18 cellular contexts compared by ENCODE assay signal in the genomic region with DNA sequence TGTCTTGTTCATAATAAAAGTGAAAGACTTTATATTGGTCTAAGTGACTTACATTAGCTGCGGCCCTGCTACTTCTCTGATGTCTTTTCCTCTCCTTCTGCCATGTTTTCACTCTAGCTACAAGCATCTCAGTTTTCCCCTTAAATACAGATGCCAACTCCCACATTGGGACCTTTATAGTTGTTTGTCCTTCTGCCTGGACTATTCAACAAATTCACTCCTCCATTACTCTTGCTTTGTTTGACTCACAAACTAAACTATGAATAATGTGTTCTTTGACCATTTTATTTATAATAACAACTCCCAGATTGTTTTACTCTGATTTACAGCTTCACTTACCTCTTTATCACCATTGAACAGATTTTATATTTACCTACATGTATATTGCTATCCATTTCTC.
"Had no signal": no experiment of that assay in that cellular context is flagged by ENCODE, and none has a peak within 500 bp of the region (broad histone marks: within the 10 kb centered on the region; RNA-seq: fewer than 3 reads in every experiment).

No MANE protein-coding gene starts in this region.

- H2AFZ ChIP-seq: hepatocyte had no signal

- H3K27me3 Mint-ChIP-seq: dendritic cell treated with granulocyte-macrophage colony-stimulating factor and Interleukin-4, amounts not matched to agents 40 ng/mL and 50 ng/mL, for 4 days; naive thymus-derived CD4-positive, alpha-beta T cell had no signal

- H3K9me3 ChIP-seq: colonic mucosa, esophagus muscularis mucosa, gastroesophageal sphincter, heart left ventricle, left lung, lower lobe of right lung had no signal

- H3K27ac ChIP-seq: colonic mucosa, esophagus muscularis mucosa, foreskin keratinocyte, gastroesophageal sphincter, heart left ventricle, hepatocyte, left lung, lower lobe of right lung had no signal

- ATAC-seq: foreskin keratinocyte; gastroesophageal sphincter; heart left ventricle; left cardiac atrium; left lung; left ventricle myocardium superior; lower lobe of right lung; naive thymus-derived CD4-positive, alpha-beta T cell had no signal

- H3K36me3 Mint-ChIP-seq: naive thymus-derived CD4-positive, alpha-beta T cell had no signal

- H3K79me2 ChIP-seq: hepatocyte had no signal

- H3K27me3 ChIP-seq: colonic mucosa, esophagus muscularis mucosa, foreskin keratinocyte, gastroesophageal sphincter, heart left ventricle, hepatocyte, left lung had no signal

- DNase-seq: colonic mucosa; cortex of kidney; effector CD4-positive, alpha-beta T cell; effector memory CD4-positive, alpha-beta T cell; foreskin keratinocyte; heart left ventricle; hypothalamus; left cardiac atrium; left lung; left ventricle myocardium superior; lower lobe of right lung; mesenchymal stem cell; midbrain; naive thymus-derived CD4-positive, alpha-beta T cell had no signal

- H3K4me1 Mint-ChIP-seq: naive thymus-derived CD4-positive, alpha-beta T cell had no signal

- H3K36me3 ChIP-seq: colonic mucosa, esophagus muscularis mucosa, gastroesophageal sphincter, heart left ventricle, left lung, lower lobe of right lung had no signal

- H3K27ac Mint-ChIP-seq: dendritic cell treated with granulocyte-macrophage colony-stimulating factor and Interleukin-4, amounts not matched to agents 40 ng/mL and 50 ng/mL, for 4 days; naive thymus-derived CD4-positive, alpha-beta T cell had no signal

- H3K4me2 ChIP-seq: hepatocyte had no signal

- H3K4me3 Mint-ChIP-seq: dendritic cell treated with granulocyte-macrophage colony-stimulating factor and Interleukin-4, amounts not matched to agents 40 ng/mL and 50 ng/mL, for 4 days; naive thymus-derived CD4-positive, alpha-beta T cell had no signal

- H3K4me3 ChIP-seq: colonic mucosa, esophagus muscularis mucosa, gastroesophageal sphincter, heart left ventricle, hepatocyte, left lung, lower lobe of right lung had no signal
